In genomic region chr12:42213954-42214426, GRCh38 we compare ENCODE assay signal across 2 cellular contexts.
TF ChIP-seq lines count a peak whose summit lies in the region.

No MANE protein-coding gene starts in this region.

TF ChIP-seq in GM23338, 12 proteins besides CTCF, POLR2A, EP300 and RAD21 (continued from another document):
- TF ChIP-seq ZNF462 (CRISPR knock-in tag; IDR thresholded peaks at IDR 0.05) (no peak), EZH2 (IDR thresholded peaks at IDR 0.05; ENCODE audit: low read depth, unreplicated experiment) (no peak), POLR2AphosphoS5 (IDR thresholded peaks at IDR 0.05; ENCODE audit: low read depth) (no peak), CREB1 (CRISPR knock-in tag; IDR thresholded peaks at IDR 0.05; ENCODE audit: low read depth) (no peak), ZNF114 (CRISPR knock-in tag; IDR thresholded peaks at IDR 0.05) (no peak), ETS1 (IDR thresholded peaks at IDR 0.05) (no peak), STAT1 (IDR thresholded peaks at IDR 0.05; ENCODE audit: unreplicated experiment) (no peak), REST (IDR thresholded peaks at IDR 0.05; ENCODE audit: unreplicated experiment) (no peak), ZNF331 (CRISPR knock-in tag; IDR thresholded peaks at IDR 0.05; ENCODE audit: low read depth) (no peak)

TF ChIP-seq in WTC11, 78 proteins besides CTCF, POLR2A, EP300 and RAD21 (continued from another document):
- no peak for TF ChIP-seq ZNF263 (CRISPR knock-in tag; IDR thresholded peaks at IDR 0.05; ENCODE audit: low read depth)
- TF ChIP-seq PRDM15 (CRISPR knock-in tag; IDR thresholded peaks at IDR 0.05) = no peak
- no peak for TF ChIP-seq NR3C1 (CRISPR knock-in tag; conservative IDR thresholded peaks at IDR 0.05; ENCODE audit: low read depth)
- TF ChIP-seq JUN (CRISPR knock-in tag; IDR thresholded peaks at IDR 0.05) = no peak
